9 cellular contexts compared by ENCODE assay signal in the genomic region with DNA sequence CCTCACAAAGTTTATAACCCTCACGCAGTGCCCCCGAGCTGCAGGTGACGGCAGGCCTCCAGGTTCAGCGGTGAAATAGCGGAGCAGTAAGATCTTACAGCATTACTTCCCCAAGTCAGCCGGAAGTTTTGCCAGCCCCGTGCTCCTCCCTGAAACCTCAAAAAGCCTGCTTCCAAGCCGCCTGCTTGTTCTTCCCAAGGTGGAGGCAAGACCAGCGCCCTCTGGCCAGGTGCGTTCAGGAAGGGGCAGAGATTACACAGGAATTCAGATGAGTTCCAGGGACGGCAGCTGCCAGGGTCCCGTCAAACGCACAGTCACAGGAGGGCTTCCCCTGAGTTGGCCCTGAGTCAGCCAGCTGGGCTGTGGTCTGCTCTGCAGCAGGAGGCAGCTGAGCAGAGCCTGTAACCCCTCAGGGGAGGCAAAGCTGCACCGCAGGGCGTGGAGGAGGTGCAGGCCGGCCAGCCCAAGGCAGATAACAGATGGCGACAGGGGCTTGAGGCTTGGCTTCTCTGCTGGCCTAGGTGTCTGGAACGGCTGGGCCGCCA.
DNase-seq lines count a peak whose midpoint lies in the region; ATAC-seq and TF ChIP-seq lines count a peak whose summit lies in the region.
"Had no signal": no experiment of that assay in that cellular context is flagged by ENCODE, and none has a peak within 500 bp of the region (broad histone marks: within the 10 kb centered on the region; RNA-seq: fewer than 3 reads in every experiment).

No MANE protein-coding gene starts in this region.

- no peak overlapping the region for H2AFZ ChIP-seq in neural progenitor cell (replicated peaks)

- H3K4me1 ChIP-seq in neural progenitor cell, result peaks cover 24% of the 10 kb centered on the region

- no peaks in the 10 kb centered on the region for H3K36me3 ChIP-seq in neural progenitor cell

- H3K4me3 ChIP-seq in neural progenitor cell, result no peak overlapping the region

- peaks cover 4% of the 10 kb centered on the region for H3K27me3 Mint-ChIP-seq in neural progenitor cell (ENCODE audit: insufficient read depth, low read depth)
- H3K27me3 Mint-ChIP-seq in activated CD4-positive, alpha-beta T cell treated with anti-CD3 and anti-CD28 coated beads, Interleukin-2, amount 10 ng/mL, durations not matched to agents 24 days and 14 days, result peaks cover 9% of the 10 kb centered on the region
- H3K27me3 Mint-ChIP-seq in activated T-helper 2 cell treated with anti-CD3 and anti-CD28 coated beads, Interferon-gamma antibody, Interleukin-2, Interleukin-4, amounts not matched to agents 10 μg/mL and 5 μg/mL and 100 μg/mL, durations not matched to agents 14 hours and 24 hours and 36 hours (ENCODE audit: low read depth), result peaks cover 21% of the 10 kb centered on the region

- no peak overlapping the region for H3K27ac ChIP-seq in neural progenitor cell
- H3K27ac ChIP-seq: KMS-11 had no signal

- no peak overlapping the region for H3K4me2 ChIP-seq in neural progenitor cell
- H3K4me2 ChIP-seq: KMS-11 had no signal

- H3K4me3 Mint-ChIP-seq in neural progenitor cell, result no peak overlapping the region
- no peak overlapping the region for H3K4me3 Mint-ChIP-seq in activated CD4-positive, alpha-beta T cell treated with anti-CD3 and anti-CD28 coated beads, Interleukin-2, amount 10 ng/mL, durations not matched to agents 24 days and 14 days
- no peak overlapping the region for H3K4me3 Mint-ChIP-seq in activated T-helper 2 cell treated with anti-CD3 and anti-CD28 coated beads, Interferon-gamma antibody, Interleukin-2, Interleukin-4, amounts not matched to agents 10 μg/mL and 5 μg/mL and 100 μg/mL, durations not matched to agents 14 hours and 24 hours and 36 hours (ENCODE audit: low read depth)

- H3K27me3 ChIP-seq in neural progenitor cell, result no peaks in the 10 kb centered on the region

- H3K9ac ChIP-seq in neural progenitor cell, result no peak overlapping the region
- H3K9ac ChIP-seq: KMS-11 had no signal

- TF ChIP-seq CTCF in neural progenitor cell (IDR thresholded peaks at IDR 0.05), result no peak

- no peak overlapping the region for H3K27ac Mint-ChIP-seq in neural progenitor cell
- H3K27ac Mint-ChIP-seq in activated CD4-positive, alpha-beta T cell treated with anti-CD3 and anti-CD28 coated beads, Interleukin-2, amount 10 ng/mL, durations not matched to agents 24 days and 14 days, result no peak overlapping the region
- no peak overlapping the region for H3K27ac Mint-ChIP-seq in activated T-helper 2 cell treated with anti-CD3 and anti-CD28 coated beads, Interferon-gamma antibody, Interleukin-2, Interleukin-4, amounts not matched to agents 10 μg/mL and 5 μg/mL and 100 μg/mL, durations not matched to agents 14 hours and 24 hours and 36 hours

- no peaks in the 10 kb centered on the region for H3K36me3 Mint-ChIP-seq in neural progenitor cell
- H3K36me3 Mint-ChIP-seq in activated CD4-positive, alpha-beta T cell treated with anti-CD3 and anti-CD28 coated beads, Interleukin-2, amount 10 ng/mL, durations not matched to agents 24 days and 14 days (ENCODE audit: low read depth), result no peaks in the 10 kb centered on the region
- no peaks in the 10 kb centered on the region for H3K36me3 Mint-ChIP-seq in activated T-helper 2 cell treated with anti-CD3 and anti-CD28 coated beads, Interferon-gamma antibody, Interleukin-2, Interleukin-4, amounts not matched to agents 10 μg/mL and 5 μg/mL and 100 μg/mL, durations not matched to agents 14 hours and 24 hours and 36 hours (ENCODE audit: low read depth)

- no peaks in the 10 kb centered on the region for H3K9me3 Mint-ChIP-seq in neural progenitor cell
- no peaks in the 10 kb centered on the region for H3K9me3 Mint-ChIP-seq in activated CD4-positive, alpha-beta T cell treated with anti-CD3 and anti-CD28 coated beads, Interleukin-2, amount 10 ng/mL, durations not matched to agents 24 days and 14 days
- no peaks in the 10 kb centered on the region for H3K9me3 Mint-ChIP-seq in activated T-helper 2 cell treated with anti-CD3 and anti-CD28 coated beads, Interferon-gamma antibody, Interleukin-2, Interleukin-4, amounts not matched to agents 10 μg/mL and 5 μg/mL and 100 μg/mL, durations not matched to agents 14 hours and 24 hours and 36 hours

- peaks cover 26% of the 10 kb centered on the region for H3K4me1 Mint-ChIP-seq in neural progenitor cell
- no peaks in the 10 kb centered on the region for H3K4me1 Mint-ChIP-seq in activated CD4-positive, alpha-beta T cell treated with anti-CD3 and anti-CD28 coated beads, Interleukin-2, amount 10 ng/mL, durations not matched to agents 24 days and 14 days
- H3K4me1 Mint-ChIP-seq in activated T-helper 2 cell treated with anti-CD3 and anti-CD28 coated beads, Interferon-gamma antibody, Interleukin-2, Interleukin-4, amounts not matched to agents 10 μg/mL and 5 μg/mL and 100 μg/mL, durations not matched to agents 14 hours and 24 hours and 36 hours (ENCODE audit: low read depth), result no peaks in the 10 kb centered on the region

- no peaks in the 10 kb centered on the region for H4K20me1 ChIP-seq in neural progenitor cell (ENCODE audit: low read depth)

- intact Hi-C loops in activated CD4-positive, alpha-beta T cell treated with anti-CD3 and anti-CD28 coated beads, Interleukin-2, amount 10 ng/mL, durations not matched to agents 24 days and 14 days (cut with micrococcal nuclease), result no loop called here
- intact Hi-C loops in activated T-helper 2 cell treated with anti-CD3 and anti-CD28 coated beads, Interferon-gamma antibody, Interleukin-2, Interleukin-4, amounts not matched to agents 10 μg/mL and 5 μg/mL and 100 μg/mL, durations not matched to agents 14 hours and 24 hours and 36 hours (cut with micrococcal nuclease), result no loop called here

- H3K9me3 ChIP-seq in neural progenitor cell (ENCODE audit: low read depth), result no peaks in the 10 kb centered on the region

- ATAC-seq in GM18873 (IDR thresholded peaks at IDR 0.05; ENCODE audit: low FRiP score, unreplicated experiment), result peak; percentile 65
- ATAC-seq in HG02798 (IDR thresholded peaks at IDR 0.05; ENCODE audit: poor library complexity, unreplicated experiment), result peak; percentile 80

- DNase-seq in NCI-H82 treated with DMSO at 0.1 percent for 48 hours (lab: John Stamatoyannopoulos, UW; ENCODE audit: unreplicated experiment), result peak; percentile 21
- peak; percentile 49 for DNase-seq in neural progenitor cell (ENCODE audit: low spot score)
- DNase-seq in activated CD4-positive, alpha-beta T cell treated with anti-CD3 and anti-CD28 coated beads, Interleukin-2, amount 10 ng/mL, durations not matched to agents 24 days and 14 days, result no peak
- no peak for DNase-seq in kidney tubule cell (ENCODE audit: low spot score)
- no peak for DNase-seq in activated T-helper 2 cell treated with anti-CD3 and anti-CD28 coated beads, Interferon-gamma antibody, Interleukin-2, Interleukin-4, amounts not matched to agents 10 μg/mL and 5 μg/mL and 100 μg/mL, durations not matched to agents 14 hours and 24 hours and 36 hours (ENCODE audit: low spot score)
- no peak for DNase-seq in NCI-H774 (lab: John Stamatoyannopoulos, UW)

- H3K79me2 ChIP-seq in neural progenitor cell (ENCODE audit: low read depth), result no peaks in the 10 kb centered on the region

- H3F3A ChIP-seq in neural progenitor cell (ENCODE audit: low read depth), result peaks cover 20% of the 10 kb centered on the region

Comparison
In these comparisons a context has a peak if more than half of its experiments do, and no peak if none do; other contexts are left out.
1. DNase-seq: peak in NCI-H82 treated with DMSO at 0.1 percent for 48 hours (single experiment) and neural progenitor cell (single experiment); none in activated CD4-positive, alpha-beta T cell treated with anti-CD3 and anti-CD28 coated beads, Interleukin-2, amount 10 ng/mL, durations not matched to agents 24 days and 14 days (single experiment), kidney tubule cell (single experiment), activated T-helper 2 cell treated with anti-CD3 and anti-CD28 coated beads, Interferon-gamma antibody, Interleukin-2, Interleukin-4, amounts not matched to agents 10 μg/mL and 5 μg/mL and 100 μg/mL, durations not matched to agents 14 hours and 24 hours and 36 hours (single experiment) and NCI-H774 (single experiment).